ENCODE assay signal across 8 cellular contexts in genomic region chr2:217756375-217757107, GRCh38.
A peak's percentile ranks its signal among the peaks of the same experiment; 100 is the strongest.
DNase-seq lines count a peak whose midpoint lies in the region; ATAC-seq, FAIRE-seq and TF ChIP-seq lines count a peak whose summit lies in the region.

No MANE protein-coding gene starts in this region.

- H3K36me3 ChIP-seq in OCI-LY3 (replicated peaks; ENCODE audit: low read depth, low read length) (no peaks in the 10 kb centered on the region), neural progenitor cell (no peaks in the 10 kb centered on the region)

- CTCF ChIA-PET in A549 (lab: Yijun Ruan, JAX): interaction anchor here (0.6 to 1.7 kb wide), 13 partner anchors 9 to 1089 kb away, joined by 3 to 6 read pairs (median 3); partner anchors contain the start of gene IGFBP5

- POLR2A ChIA-PET in A549 (lab: Yijun Ruan, JAX): no interaction called here

- peaks cover 17% of the 10 kb centered on the region for H3K4me1 Mint-ChIP-seq in neural progenitor cell
- H3K4me1 Mint-ChIP-seq in stimulated activated naive CD8-positive, alpha-beta T cell treated with anti-CD3 and anti-CD28 coated beads, Interleukin-15, amount 100 ng/mL, for 72 hours: peaks cover 45% of the 10 kb centered on the region

- no peak overlapping the region for H3K9ac ChIP-seq in OCI-LY3 (ENCODE audit: low read length)
- H3K9ac ChIP-seq in neural progenitor cell: no peak overlapping the region

- DNase-seq in A549 (ENCODE audit: low read depth in 1 of 2, low spot score in 1 of 2): peak; percentile 44 to 60
- DNase-seq in GM19238 (ENCODE audit: insufficient read length, low spot score): peak; percentile 64
- peak; percentile 31 to 35 for DNase-seq in activated T-helper 1 cell treated with anti-CD3 and anti-CD28 coated beads, Interleukin-2, amount 50 U/mL, for 16 hours (ENCODE audit: low read depth in 1 of 2, low spot score in 1 of 2)
- peak; percentile 37 for DNase-seq in fibroblast of mammary gland (ENCODE audit: low read depth)
- DNase-seq in neural progenitor cell (ENCODE audit: low spot score): peak; percentile 94
- peak; percentile 77 to 82 for DNase-seq in stimulated activated naive CD8-positive, alpha-beta T cell treated with anti-CD3 and anti-CD28 coated beads, Interleukin-15, amount 100 ng/mL, for 72 hours

- H3K9me3 Mint-ChIP-seq in neural progenitor cell: peaks cover 9% of the 10 kb centered on the region
- H3K9me3 Mint-ChIP-seq in stimulated activated naive CD8-positive, alpha-beta T cell treated with anti-CD3 and anti-CD28 coated beads, Interleukin-15, amount 100 ng/mL, for 72 hours: peaks cover 16 to 17% of the 10 kb centered on the region in 2 donors

- H4K20me1 ChIP-seq in OCI-LY3 (ENCODE audit: insufficient read depth, low read length): no peaks in the 10 kb centered on the region
- no peaks in the 10 kb centered on the region for H4K20me1 ChIP-seq in neural progenitor cell (ENCODE audit: low read depth)

- ATAC-seq in A549: peak; percentile 79 to 97
- ATAC-seq in stimulated activated naive CD8-positive, alpha-beta T cell treated with anti-CD3 and anti-CD28 coated beads, Interleukin-15, amount 100 ng/mL, for 72 hours: peak; percentile 87
- no peak for ATAC-seq in GM21381 (IDR thresholded peaks at IDR 0.05; ENCODE audit: unreplicated experiment)

- peak overlapping the region; percentile 37 for H3K27ac Mint-ChIP-seq in neural progenitor cell
- H3K27ac Mint-ChIP-seq in stimulated activated naive CD8-positive, alpha-beta T cell treated with anti-CD3 and anti-CD28 coated beads, Interleukin-15, amount 100 ng/mL, for 72 hours: peak overlapping the region; percentile 73 to 86

- H3K27me3 ChIP-seq in OCI-LY3 (ENCODE audit: low read depth, low read length) (peaks cover 11% of the 10 kb centered on the region), neural progenitor cell (no peaks in the 10 kb centered on the region)

- TF ChIP-seq CTCF in A549 (IDR thresholded peaks at IDR 0.05) (peak; percentile 85), OCI-LY3 (IDR thresholded peaks at IDR 0.05; ENCODE audit: low read depth, low read length) (peak; percentile 58), fibroblast of mammary gland (conservative IDR thresholded peaks at IDR 0.05; ENCODE audit: control insufficient read depth, insufficient read depth, low read depth, low read length) (peak; percentile 63), neural progenitor cell (IDR thresholded peaks at IDR 0.05) (peak; percentile 98)

- TF ChIP-seq EP300 in A549 (IDR thresholded peaks at IDR 0.05): no peak

- H3K27ac ChIP-seq in A549 (no peak overlapping the region), OCI-LY3 (ENCODE audit: low read length) (no peak overlapping the region), neural progenitor cell (no peak overlapping the region)

- H3K4me2 ChIP-seq in A549: peak overlapping the region; percentile 53
- H3K4me2 ChIP-seq in OCI-LY3 (ENCODE audit: low read length): peak overlapping the region; percentile 17
- H3K4me2 ChIP-seq in neural progenitor cell: peak overlapping the region; percentile 49

- no peaks in the 10 kb centered on the region for H3K79me2 ChIP-seq in OCI-LY3 (ENCODE audit: low read length)
- no peaks in the 10 kb centered on the region for H3K79me2 ChIP-seq in neural progenitor cell (ENCODE audit: low read depth)

- no peak for FAIRE-seq in A549 (lab: Jason Lieb, UNC)

- H3K9me3 ChIP-seq in A549: peaks cover 5% of the 10 kb centered on the region; the same call in 1 of the 3 replicates
- 0 out of 2 replicates have a peak, but pooled peaks cover under 1% of the 10 kb centered on the region for H3K9me3 ChIP-seq in OCI-LY3 (ENCODE audit: insufficient read depth, low read length)
- no peaks in the 10 kb centered on the region for H3K9me3 ChIP-seq in neural progenitor cell (ENCODE audit: low read depth)

- WGBS in A549 (ENCODE audit: missing lambda C conversion rate): 17% methylated on average over 25 of the region's 34 CpGs

- no peaks in the 10 kb centered on the region for H3F3A ChIP-seq in neural progenitor cell (ENCODE audit: low read depth)

- H3K4me1 ChIP-seq in A549 (no peaks in the 10 kb centered on the region), OCI-LY3 (ENCODE audit: low read length) (no peaks in the 10 kb centered on the region), neural progenitor cell (peaks cover 8% of the 10 kb centered on the region)

- no peak for TF ChIP-seq POLR2A in A549 (IDR thresholded peaks at IDR 0.05; ENCODE audit: low read length)

- H3K36me3 Mint-ChIP-seq in neural progenitor cell: no peaks in the 10 kb centered on the region

- TF ChIP-seq RAD21 in A549 (conservative IDR thresholded peaks at IDR 0.05 in 1 of 2, IDR thresholded peaks at IDR 0.05 in 1 of 2): peak; percentile 71 to 91

- no peak overlapping the region for H3K4me3 Mint-ChIP-seq in neural progenitor cell
- H3K4me3 Mint-ChIP-seq in stimulated activated naive CD8-positive, alpha-beta T cell treated with anti-CD3 and anti-CD28 coated beads, Interleukin-15, amount 100 ng/mL, for 72 hours: peak overlapping the region; percentile 66 to 77

- 0 out of 2 replicates have a peak overlapping the region, but pooled peaks have one; percentile 60 for H2AFZ ChIP-seq in OCI-LY3 (ENCODE audit: low read depth, low read length)
- peak overlapping the region; percentile 54 for H2AFZ ChIP-seq in neural progenitor cell (replicated peaks)

- H3K27me3 Mint-ChIP-seq in neural progenitor cell (ENCODE audit: insufficient read depth, low read depth): peaks cover 4% of the 10 kb centered on the region
- no peaks in the 10 kb centered on the region for H3K27me3 Mint-ChIP-seq in stimulated activated naive CD8-positive, alpha-beta T cell treated with anti-CD3 and anti-CD28 coated beads, Interleukin-15, amount 100 ng/mL, for 72 hours

- H3K4me3 ChIP-seq in A549 (no peak overlapping the region), OCI-LY3 (ENCODE audit: low read length) (no peak overlapping the region), fibroblast of mammary gland (ENCODE audit: control insufficient read depth, low read depth, low read length) (no peak overlapping the region), neural progenitor cell (no peak overlapping the region)

TF ChIP-seq in A549, 52 proteins besides CTCF, POLR2A, EP300 and RAD21:
- TF ChIP-seq EHMT2 (IDR thresholded peaks at IDR 0.05; ENCODE audit: low read depth): no peak
- no peak for TF ChIP-seq KDM1A (IDR thresholded peaks at IDR 0.05; ENCODE audit: low read depth)
- TF ChIP-seq REST (IDR thresholded peaks at IDR 0.05): no peak
- TF ChIP-seq HDAC2 (IDR thresholded peaks at IDR 0.05): no peak
- no peak for TF ChIP-seq ATOH8 (CRISPR knock-in tag; IDR thresholded peaks at IDR 0.05; ENCODE audit: low read depth)
- no peak for TF ChIP-seq MYC (IDR thresholded peaks at IDR 0.05; ENCODE audit: borderline replicate concordance, low read length)
- peak; percentile 84 for TF ChIP-seq SMC3 (IDR thresholded peaks at IDR 0.05)

Comparison
In these comparisons a context has a peak if more than half of its experiments do, and no peak if none do; other contexts are left out.
1. DNase-seq: peak in every context shown above with its lines; median percentile 94 in neural progenitor cell; 80 in stimulated activated naive CD8-positive, alpha-beta T cell treated with anti-CD3 and anti-CD28 coated beads, Interleukin-15, amount 100 ng/mL, for 72 hours; 64 in GM19238; 52 in A549; 37 in fibroblast of mammary gland; 33 in activated T-helper 1 cell treated with anti-CD3 and anti-CD28 coated beads, Interleukin-2, amount 50 U/mL, for 16 hours.